18 cellular contexts compared by ENCODE assay signal in the genomic region with DNA sequence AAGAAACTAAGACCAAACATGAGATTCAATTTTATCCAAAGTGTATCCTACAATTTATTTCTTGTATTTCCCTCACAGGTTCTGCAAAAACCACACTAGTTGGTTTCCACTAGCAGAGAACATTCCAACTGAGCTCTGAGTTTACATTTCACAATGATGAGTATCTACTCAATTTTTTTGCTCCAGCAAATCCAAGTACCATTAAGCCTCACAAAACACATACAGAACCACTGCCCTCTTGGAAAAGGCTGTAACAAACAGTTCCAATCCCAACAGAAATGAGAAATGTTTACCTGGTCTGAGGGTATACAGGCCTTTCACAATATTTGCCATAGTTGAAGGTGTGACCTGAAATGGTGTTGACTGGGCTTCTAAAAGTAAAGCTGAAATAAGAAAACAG. TPM values are rescaled to one million over a fixed set of nuclear protein-coding genes. Genes with fewer than 3 reads are reported as not detected.
A peak's percentile ranks its signal among the peaks of the same experiment; 100 is the strongest.
DNase-seq lines count a peak whose midpoint lies in the region; ATAC-seq and TF ChIP-seq lines count a peak whose summit lies in the region.
"Had no signal": no experiment of that assay in that cellular context is flagged by ENCODE, and none has a peak within 500 bp of the region (broad histone marks: within the 10 kb centered on the region; RNA-seq: fewer than 3 reads in every experiment).

No MANE protein-coding gene starts in this region.

- H3K27me3 Mint-ChIP-seq in type B pancreatic cell, result no peaks in the 10 kb centered on the region

- CTCF ChIA-PET in AG04450 (lab: Charles Lee), result interaction anchor here (0.5 to 4.5 kb wide), 8 partner anchors 11 to 235 kb away, joined by 3 to 31 read pairs (median 3); no protein-coding TSS in a partner anchor

- H3K4me2 ChIP-seq in GM23248 (ENCODE audit: unreplicated experiment), result peak overlapping the region; percentile 20

- H3K27ac ChIP-seq in AG04450 (ENCODE audit: low read depth, low read length) (no peak overlapping the region), GM23248 (no peak overlapping the region), right lobe of liver (no peak overlapping the region)

- TF ChIP-seq POLR2A in right lobe of liver (IDR thresholded peaks at IDR 0.05), result no peak

- H3K79me2 ChIP-seq in GM23248 (ENCODE audit: insufficient read depth), result peaks cover 8% of the 10 kb centered on the region; the same call in 1 of the 2 replicates

- H2AFZ ChIP-seq in GM23248, result no peak overlapping the region

- TF ChIP-seq CTCF in AG04450 (IDR thresholded peaks at IDR 0.05; ENCODE audit: low read depth, low read length) (no peak), right lobe of liver (IDR thresholded peaks at IDR 0.05) (no peak), type B pancreatic cell (conservative IDR thresholded peaks at IDR 0.05) (no peak)

- H3K4me1 ChIP-seq in GM23248 (ENCODE audit: insufficient read depth), result peaks cover 32% of the 10 kb centered on the region
- peaks cover 0 to 5% (median 0%) of the 10 kb centered on the region in 4 donors for H3K4me1 ChIP-seq in right lobe of liver

- H3K9me2 ChIP-seq in GM23248 (ENCODE audit: insufficient read depth), result no peaks in the 10 kb centered on the region

- no peaks in the 10 kb centered on the region for H3K36me3 ChIP-seq in GM23248 (ENCODE audit: low read depth)
- peaks cover 0 to 3% (median 0%) of the 10 kb centered on the region in 4 donors for H3K36me3 ChIP-seq in right lobe of liver

- H3K9me3 ChIP-seq in AG04450 (ENCODE audit: control insufficient read depth, insufficient read depth, low read length) (no peaks in the 10 kb centered on the region), GM23248 (ENCODE audit: low read depth) (no peaks in the 10 kb centered on the region), right lobe of liver (no peaks in the 10 kb centered on the region)

- peak; percentile 56 for DNase-seq in AG04450 (ENCODE audit: low read depth, low spot score)
- DNase-seq in GM23248, result peak; percentile 65
- DNase-seq in dedifferentiated amniotic fluid mesenchymal stem cell (ENCODE audit: extremely low spot score), result peak; percentile 27
- no peak for DNase-seq in right lobe of liver
- DNase-seq in NCI-H1930 (lab: John Stamatoyannopoulos, UW), result no peak
- DNase-seq in type B pancreatic cell (ENCODE audit: extremely low spot score, unreplicated experiment), result no peak
- DNase-seq in mesenteric fat pad (ENCODE audit: low spot score), result no peak
- DNase-seq: activated effector memory CD4-positive, alpha-beta T cell treated with Interleukin-2 at 50 U/mL for 16 hours; anterior cingulate cortex; Calu3; dermis blood vessel endothelial cell; GDM1; NCI-H1694 treated with DMSO at 0.1 percent for 48 hours; NCI-H446 treated with DMSO at 0.1 percent for 48 hours; stimulated activated naive CD8-positive, alpha-beta T cell treated with anti-CD3 and anti-CD28 coated beads, Interleukin-15, Interleukin-2, amounts not matched to agents 100 U/mL and 50 U/mL, for 24 hours had no signal

- H3F3A ChIP-seq in GM23248 (ENCODE audit: insufficient read depth), result peaks cover 36% of the 10 kb centered on the region

- no peak overlapping the region for H3K4me3 Mint-ChIP-seq in type B pancreatic cell
- H3K4me3 Mint-ChIP-seq: T-helper 1 cell treated with Interleukin-12 subunit alpha and Interleukin-12 subunit beta and Interleukin-4 antibody, amounts not matched to agents 30 μg/mL and 1 μg/mL, for 36 hours had no signal

- intact Hi-C loops in right lobe of liver (cut with DNase I), result no loop called here

- no peak overlapping the region for H3K9ac ChIP-seq in GM23248

- ATAC-seq in right lobe of liver (peak; percentile 61 to 83 (median 76)), HG03135 (IDR thresholded peaks at IDR 0.05; ENCODE audit: unreplicated experiment) (no peak)
- ATAC-seq: Right ventricle myocardium inferior; stimulated activated naive CD8-positive, alpha-beta T cell treated with anti-CD3 and anti-CD28 coated beads, Interleukin-15, Interleukin-2, amounts not matched to agents 100 U/mL and 50 U/mL, for 24 hours had no signal

- peaks cover 8% of the 10 kb centered on the region for H3K4me1 Mint-ChIP-seq in type B pancreatic cell (ENCODE audit: unreplicated experiment)

- H3K27ac Mint-ChIP-seq in type B pancreatic cell, result no peak overlapping the region
- H3K27ac Mint-ChIP-seq: T-helper 1 cell treated with Interleukin-12 subunit alpha and Interleukin-12 subunit beta and Interleukin-4 antibody, amounts not matched to agents 30 μg/mL and 1 μg/mL, for 36 hours had no signal

- no peak overlapping the region for H3K4me3 ChIP-seq in AG04450 (ENCODE audit: low read depth, low read length)
- H3K4me3 ChIP-seq in GM23248, result no peak overlapping the region
- H3K4me3 ChIP-seq in right lobe of liver, result no peak overlapping the region

- in situ Hi-C loops in GM23248 (cut with MboI), result no loop called here

- POLR2A ChIA-PET in AG04450 (lab: Yijun Ruan, JAX), result no interaction called here

- H3K9me3 Mint-ChIP-seq in type B pancreatic cell, result no peaks in the 10 kb centered on the region
- H3K9me3 Mint-ChIP-seq: T-helper 1 cell treated with Interleukin-12 subunit alpha and Interleukin-12 subunit beta and Interleukin-4 antibody, amounts not matched to agents 30 μg/mL and 1 μg/mL, for 36 hours had no signal

- no peaks in the 10 kb centered on the region for H4K20me1 ChIP-seq in GM23248 (ENCODE audit: insufficient read depth)

- no peaks in the 10 kb centered on the region for H3K27me3 ChIP-seq in AG04450 (ENCODE audit: control insufficient read depth, insufficient read depth, low read length)
- no peaks in the 10 kb centered on the region for H3K27me3 ChIP-seq in GM23248 (replicated peaks; ENCODE audit: insufficient read depth)
- no peaks in the 10 kb centered on the region for H3K27me3 ChIP-seq in right lobe of liver

- H3K36me3 Mint-ChIP-seq in type B pancreatic cell, result peaks cover 23% of the 10 kb centered on the region

RNA-seq across cellular contexts. Expression of gene CACUL1, which starts 59.9 kb away (rescaled TPM):
- polyA plus RNA-seq in AG04450 (2011; rRNA removed) (12.4 and 15.3 TPM in 2 replicates), GM23248 (2016; fragmentation: Nextera tagmentation; extraction: Ambion mirVana) (26.3 and 27.1 TPM in 2 replicates)
- 23.8 and 32.5 TPM in 2 replicates for polyA minus RNA-seq in AG04450 (2011; rRNA and poly(A)+ RNA removed)
- total RNA-seq in GM23248 (2014; rRNA removed; shearing (Covaris generic)), result 14.8 and 18.8 TPM in 2 replicates
- total RNA-seq in right lobe of liver (10 to 100 TPM; 15.5 to 26.4 (median 17.8) TPM), type B pancreatic cell (ENCODE audit: low replicate concordance) (42.9 and 50.8 TPM in 2 replicates), mesenteric fat pad (54.8 TPM)

Comparison
In these comparisons a context has a peak if more than half of its experiments do, and no peak if none do; other contexts are left out.
1. DNase-seq: peak in AG04450 (single experiment), GM23248 (single experiment) and dedifferentiated amniotic fluid mesenchymal stem cell (single experiment); none in right lobe of liver (0 of 3), NCI-H1930 (0 of 2), type B pancreatic cell (single experiment) and mesenteric fat pad (single experiment).